13 cellular contexts compared by ENCODE assay signal in the genomic region with DNA sequence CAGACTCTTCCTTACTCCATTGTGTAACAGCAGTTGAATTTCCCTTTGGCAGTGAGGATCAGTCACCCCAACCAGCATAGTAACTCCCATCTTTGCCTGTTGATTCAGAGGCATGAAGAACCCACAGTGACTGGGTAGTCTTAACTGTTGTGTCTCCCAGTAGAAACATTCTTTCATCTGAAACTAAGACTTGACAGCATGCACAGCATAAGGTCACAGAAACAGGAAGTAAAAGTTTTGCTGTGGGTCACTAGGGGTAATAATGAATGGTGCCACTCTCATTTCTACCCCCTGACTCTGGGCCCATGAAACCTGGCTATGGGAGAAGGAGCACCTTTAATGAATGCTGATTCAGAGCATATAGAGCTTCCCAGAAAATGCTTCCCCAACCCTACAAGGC. TPM values are rescaled to one million over a fixed set of nuclear protein-coding genes. Genes with fewer than 3 reads are reported as not detected.
DNase-seq lines count a peak whose midpoint lies in the region; ATAC-seq, FAIRE-seq and TF ChIP-seq lines count a peak whose summit lies in the region.
"Had no signal": no experiment of that assay in that cellular context is flagged by ENCODE, and none has a peak within 500 bp of the region (broad histone marks: within the 10 kb centered on the region; RNA-seq: fewer than 3 reads in every experiment).

No MANE protein-coding gene starts in this region.

- FAIRE-seq in GM12892 (lab: Jason Lieb, UNC): peak; percentile 92

- DNase-seq in GM12892 (ENCODE audit: insufficient read length): no peak
- no peak for DNase-seq in stimulated activated CD4-positive, alpha-beta T cell treated with anti-CD3 and anti-CD28 coated beads, Interleukin-4, amount 100 ng/mL, for 1 hour
- DNase-seq in erythroblast (lab: John Stamatoyannopoulos, UW): no peak
- no peak for DNase-seq in T1000 (lab: John Stamatoyannopoulos, UW)
- DNase-seq in NCI-H69 (lab: John Stamatoyannopoulos, UW): no peak
- DNase-seq: endodermal cell; GOT3; NCI-H2171; occipital lobe; stimulated activated naive CD8-positive, alpha-beta T cell treated with anti-CD3 and anti-CD28 coated beads, Interleukin-15, amount 100 ng/mL, for 72 hours had no signal

- ATAC-seq in GM19395 (IDR thresholded peaks at IDR 0.05; ENCODE audit: unreplicated experiment): peak; percentile 76
- peak; percentile 54 for ATAC-seq in HG02759 (IDR thresholded peaks at IDR 0.05; ENCODE audit: unreplicated experiment)
- ATAC-seq in HG03439 (IDR thresholded peaks at IDR 0.05; ENCODE audit: unreplicated experiment): peak; percentile 64
- ATAC-seq: stimulated activated naive CD8-positive, alpha-beta T cell treated with anti-CD3 and anti-CD28 coated beads, Interleukin-15, amount 100 ng/mL, for 72 hours had no signal

- TF ChIP-seq POLR2A in GM12892 (IDR thresholded peaks at IDR 0.05; ENCODE audit: low read depth, low read length) (peak; percentile 56), erythroblast (IDR thresholded peaks at IDR 0.05; ENCODE audit: low read length) (no peak)

RNA-seq across cellular contexts. Expression of a gene that starts 8.3 kb away (rescaled TPM):
- 4.4 TPM for polyA plus RNA-seq in GM12892 (2012; ENCODE audit: missing spikeins)

RNA-seq across cellular contexts. Expression of a gene that starts 23.6 kb away (rescaled TPM):
- 60.1 TPM for polyA plus RNA-seq in GM12892 (2012; ENCODE audit: missing spikeins)
